1 cellular context compared by ENCODE assay signal in the genomic region with DNA sequence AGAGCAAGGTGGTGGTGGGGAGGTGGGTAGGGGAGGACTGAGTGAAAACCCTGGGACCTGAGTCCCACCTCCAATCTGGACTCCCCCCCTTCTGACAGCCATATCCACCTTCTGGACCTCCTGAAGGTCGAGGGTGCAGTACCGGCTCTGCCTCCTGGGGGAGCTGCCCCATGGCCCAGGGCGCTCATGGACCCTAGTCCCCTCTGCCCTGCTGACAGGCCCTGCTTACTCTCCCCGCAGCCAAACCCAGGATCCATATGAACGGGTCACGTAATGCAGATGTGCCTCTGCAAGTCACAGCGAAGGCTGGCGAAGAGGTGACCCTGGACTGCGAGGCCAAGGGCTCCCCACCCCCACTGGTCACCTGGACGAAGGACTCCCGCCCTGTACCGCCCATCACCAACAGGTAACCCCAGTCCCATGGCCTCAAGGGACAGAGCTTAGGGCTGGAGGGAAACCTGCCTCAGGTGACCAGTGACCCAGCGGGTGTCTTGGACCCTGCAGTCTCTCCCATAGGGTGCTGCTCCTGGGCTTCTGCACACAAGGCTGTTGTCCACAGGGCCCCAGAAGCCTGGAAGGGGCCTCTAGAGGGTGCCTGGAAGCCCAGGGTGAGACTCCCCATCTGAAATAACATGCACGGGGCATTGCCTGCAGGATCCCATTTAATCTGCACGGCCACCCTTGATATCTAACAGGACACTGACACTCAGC.
TF ChIP-seq lines count a peak whose summit lies in the region.

No MANE protein-coding gene starts in this region.

TF ChIP-seq in HCT116, 20 proteins besides CTCF, POLR2A, EP300 and RAD21 (continued from another document):
- TF ChIP-seq, protein P1, sequence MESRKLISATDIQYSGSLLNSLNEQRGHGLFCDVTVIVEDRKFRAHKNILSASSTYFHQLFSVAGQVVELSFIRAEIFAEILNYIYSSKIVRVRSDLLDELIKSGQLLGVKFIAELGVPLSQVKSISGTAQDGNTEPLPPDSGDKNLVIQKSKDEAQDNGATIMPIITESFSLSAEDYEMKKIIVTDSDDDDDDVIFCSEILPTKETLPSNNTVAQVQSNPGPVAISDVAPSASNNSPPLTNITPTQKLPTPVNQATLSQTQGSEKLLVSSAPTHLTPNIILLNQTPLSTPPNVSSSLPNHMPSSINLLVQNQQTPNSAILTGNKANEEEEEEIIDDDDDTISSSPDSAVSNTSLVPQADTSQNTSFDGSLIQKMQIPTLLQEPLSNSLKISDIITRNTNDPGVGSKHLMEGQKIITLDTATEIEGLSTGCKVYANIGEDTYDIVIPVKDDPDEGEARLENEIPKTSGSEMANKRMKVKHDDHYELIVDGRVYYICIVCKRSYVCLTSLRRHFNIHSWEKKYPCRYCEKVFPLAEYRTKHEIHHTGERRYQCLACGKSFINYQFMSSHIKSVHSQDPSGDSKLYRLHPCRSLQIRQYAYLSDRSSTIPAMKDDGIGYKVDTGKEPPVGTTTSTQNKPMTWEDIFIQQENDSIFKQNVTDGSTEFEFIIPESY (IDR thresholded peaks at IDR 0.05; ENCODE audit: extremely low read depth, insufficient replicate concordance, low read length): no peak
- TF ChIP-seq EZH2phosphoT487 (IDR thresholded peaks at IDR 0.05; ENCODE audit: borderline replicate concordance) (no peak), CBX3 (IDR thresholded peaks at IDR 0.05; ENCODE audit: low read depth) (no peak), EZH2 (IDR thresholded peaks at IDR 0.05) (no peak), SRF (IDR thresholded peaks at IDR 0.05; ENCODE audit: low read depth) (no peak), FOSL1 (IDR thresholded peaks at IDR 0.05; ENCODE audit: low read depth) (no peak), SP1 (IDR thresholded peaks at IDR 0.05; ENCODE audit: low read depth) (no peak), JUND (IDR thresholded peaks at IDR 0.05) (no peak), TCF7L2 (IDR thresholded peaks at IDR 0.05; ENCODE audit: borderline replicate concordance, extremely low read depth, insufficient read depth, insufficient read length) (no peak), EGR1 (IDR thresholded peaks at IDR 0.05; ENCODE audit: low read depth) (no peak), YY1 (IDR thresholded peaks at IDR 0.05; ENCODE audit: extremely low read depth, insufficient replicate concordance, low read depth, low read length) (no peak), ELF1 (IDR thresholded peaks at IDR 0.05; ENCODE audit: borderline replicate concordance, low read depth) (no peak)
